In the genomic region with DNA sequence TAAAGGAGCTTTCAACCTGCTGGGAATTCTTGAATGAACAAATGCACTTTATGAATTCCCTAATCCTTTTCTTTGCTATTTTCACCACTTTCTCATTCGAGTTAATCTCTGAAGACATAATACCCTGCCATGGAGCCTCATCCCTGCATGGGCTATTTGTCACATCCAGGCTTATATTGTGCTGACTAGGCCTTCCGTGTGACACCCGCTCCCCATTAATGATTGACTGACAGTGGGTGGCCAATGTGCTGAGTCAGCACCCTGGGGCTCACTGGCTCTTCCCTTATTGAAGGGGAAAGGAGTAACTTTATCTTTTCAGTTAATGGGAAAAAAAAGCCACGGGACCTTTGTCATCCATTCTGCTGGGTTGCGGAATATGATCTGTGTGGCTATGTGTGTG, we compare ENCODE assay signal across 16 cellular contexts.
DNase-seq lines count a peak whose midpoint lies in the region; ATAC-seq and TF ChIP-seq lines count a peak whose summit lies in the region.
"Had no signal": no experiment of that assay in that cellular context is flagged by ENCODE, and none has a peak within 500 bp of the region (broad histone marks: within the 10 kb centered on the region; RNA-seq: fewer than 3 reads in every experiment).

No MANE protein-coding gene starts in this region.

- no peak overlapping the region for H3K4me3 Mint-ChIP-seq in GM23338
- H3K4me3 Mint-ChIP-seq: CD8-positive, alpha-beta T cell had no signal

- H3K36me3 ChIP-seq in GM23338 (ENCODE audit: insufficient read depth) (peaks cover 4% of the 10 kb centered on the region; the same call in 1 of the 2 replicates), kidney epithelial cell (ENCODE audit: control insufficient read depth, insufficient read depth, low read length) (no peaks in the 10 kb centered on the region)
- H3K36me3 ChIP-seq: BE2C had no signal

- peaks cover 24% of the 10 kb centered on the region for H3K4me1 Mint-ChIP-seq in GM23338

- no peak for TF ChIP-seq CTCF in GM23338 (conservative IDR thresholded peaks at IDR 0.05; ENCODE audit: low read depth in 2 of 2)
- no peak for TF ChIP-seq CTCF in kidney epithelial cell (IDR thresholded peaks at IDR 0.05; ENCODE audit: insufficient read depth, low read length, poor library complexity, severe bottlenecking)

- H3F3A ChIP-seq in GM23338 (replicated peaks; ENCODE audit: low read depth) = no peaks in the 10 kb centered on the region

- H3K27me3 ChIP-seq in GM23338 (ENCODE audit: insufficient read depth) = no peaks in the 10 kb centered on the region
- no peaks in the 10 kb centered on the region for H3K27me3 ChIP-seq in kidney epithelial cell (ENCODE audit: control insufficient read depth, insufficient read depth, low read length)
- H3K27me3 ChIP-seq: BE2C had no signal

- DNase-seq in GM23338 (ENCODE audit: low spot score) = no peak
- peak; percentile 5 for DNase-seq in RPMI8226
- DNase-seq in kidney epithelial cell (ENCODE audit: low read depth) = peak; percentile 43
- peak; percentile 34 for DNase-seq in retina
- DNase-seq in NCI-H524 treated with DMSO at 0.1 percent for 48 hours (lab: John Stamatoyannopoulos, UW) = no peak
- DNase-seq in G401 (ENCODE audit: low spot score) = no peak
- DNase-seq in stimulated activated CD4-positive, alpha-beta T cell treated with anti-CD3 and anti-CD28 coated beads, Interleukin-2, amount 100 ng/mL, for 48 hours = no peak
- DNase-seq: BE2C; CD8-positive, alpha-beta T cell; MV-4-11; NCI-H1436; NCI-H2081; NCI-H524; SK-N-SH had no signal

- peak overlapping the region; percentile 26 for H3K27ac Mint-ChIP-seq in GM23338
- H3K27ac Mint-ChIP-seq: CD8-positive, alpha-beta T cell had no signal

- ATAC-seq in GM23338 = no peak; the same call in 2 of the 3 replicates
- no peak for ATAC-seq in HG03442 (IDR thresholded peaks at IDR 0.05; ENCODE audit: unreplicated experiment)
- ATAC-seq: CD8-positive, alpha-beta T cell; Right ventricle myocardium inferior had no signal

- no peak overlapping the region for H3K4me3 ChIP-seq in GM23338
- H3K4me3 ChIP-seq in kidney epithelial cell (ENCODE audit: low read depth, low read length) = no peak overlapping the region

- no peaks in the 10 kb centered on the region; the same call in 1 of the 2 replicates for H3K4me1 ChIP-seq in GM23338 (ENCODE audit: insufficient read depth)
- H3K4me1 ChIP-seq: BE2C had no signal

- in situ Hi-C loops in G401 (cut with HindIII; ENCODE audit: low sequenced_read_pairs) = no loop called here

- no peak overlapping the region for H3K27ac ChIP-seq in GM23338 (ENCODE audit: low read depth)

- H3K79me2 ChIP-seq in GM23338 (replicated peaks; ENCODE audit: insufficient read depth) = no peaks in the 10 kb centered on the region

- peaks cover 11% of the 10 kb centered on the region; the same call in 1 of the 2 replicates for H3K9me2 ChIP-seq in GM23338 (ENCODE audit: insufficient read depth)
- H3K9me2 ChIP-seq: SK-N-SH had no signal

- H3K4me2 ChIP-seq in GM23338 = no peak overlapping the region
- H3K4me2 ChIP-seq: SK-N-SH had no signal

- H3K9me3 Mint-ChIP-seq in GM23338 = no peaks in the 10 kb centered on the region; the same call in 2 of the 3 replicates

- no peaks in the 10 kb centered on the region; the same call in 2 of the 3 replicates for H3K36me3 Mint-ChIP-seq in GM23338 (ENCODE audit: low read depth)
- H3K36me3 Mint-ChIP-seq: CD8-positive, alpha-beta T cell had no signal

- peaks cover 4% of the 10 kb centered on the region for H3K27me3 Mint-ChIP-seq in GM23338 (ENCODE audit: insufficient read depth, low read depth, poor library complexity)

- no peak overlapping the region for H2AFZ ChIP-seq in GM23338

- no peaks in the 10 kb centered on the region for H4K20me1 ChIP-seq in GM23338 (replicated peaks; ENCODE audit: insufficient read depth)

TF ChIP-seq in GM23338, 12 proteins besides CTCF, POLR2A, EP300 and RAD21 (continues in another document):
- TF ChIP-seq POLR2AphosphoS5 (IDR thresholded peaks at IDR 0.05; ENCODE audit: low read depth) = no peak
- no peak for TF ChIP-seq ZNF331 (CRISPR knock-in tag; IDR thresholded peaks at IDR 0.05; ENCODE audit: low read depth)
- TF ChIP-seq EZH2 (IDR thresholded peaks at IDR 0.05; ENCODE audit: low read depth, unreplicated experiment) = no peak
- TF ChIP-seq CREB1 (CRISPR knock-in tag; IDR thresholded peaks at IDR 0.05; ENCODE audit: low read depth) = no peak
- TF ChIP-seq JUNB (IDR thresholded peaks at IDR 0.05; ENCODE audit: unreplicated experiment) = no peak
- no peak for TF ChIP-seq STAT1 (IDR thresholded peaks at IDR 0.05; ENCODE audit: unreplicated experiment)
- no peak for TF ChIP-seq ZNF114 (CRISPR knock-in tag; IDR thresholded peaks at IDR 0.05)
- TF ChIP-seq EZH2phosphoT487 (IDR thresholded peaks at IDR 0.05; ENCODE audit: unreplicated experiment) = no peak
- TF ChIP-seq, protein P1, sequence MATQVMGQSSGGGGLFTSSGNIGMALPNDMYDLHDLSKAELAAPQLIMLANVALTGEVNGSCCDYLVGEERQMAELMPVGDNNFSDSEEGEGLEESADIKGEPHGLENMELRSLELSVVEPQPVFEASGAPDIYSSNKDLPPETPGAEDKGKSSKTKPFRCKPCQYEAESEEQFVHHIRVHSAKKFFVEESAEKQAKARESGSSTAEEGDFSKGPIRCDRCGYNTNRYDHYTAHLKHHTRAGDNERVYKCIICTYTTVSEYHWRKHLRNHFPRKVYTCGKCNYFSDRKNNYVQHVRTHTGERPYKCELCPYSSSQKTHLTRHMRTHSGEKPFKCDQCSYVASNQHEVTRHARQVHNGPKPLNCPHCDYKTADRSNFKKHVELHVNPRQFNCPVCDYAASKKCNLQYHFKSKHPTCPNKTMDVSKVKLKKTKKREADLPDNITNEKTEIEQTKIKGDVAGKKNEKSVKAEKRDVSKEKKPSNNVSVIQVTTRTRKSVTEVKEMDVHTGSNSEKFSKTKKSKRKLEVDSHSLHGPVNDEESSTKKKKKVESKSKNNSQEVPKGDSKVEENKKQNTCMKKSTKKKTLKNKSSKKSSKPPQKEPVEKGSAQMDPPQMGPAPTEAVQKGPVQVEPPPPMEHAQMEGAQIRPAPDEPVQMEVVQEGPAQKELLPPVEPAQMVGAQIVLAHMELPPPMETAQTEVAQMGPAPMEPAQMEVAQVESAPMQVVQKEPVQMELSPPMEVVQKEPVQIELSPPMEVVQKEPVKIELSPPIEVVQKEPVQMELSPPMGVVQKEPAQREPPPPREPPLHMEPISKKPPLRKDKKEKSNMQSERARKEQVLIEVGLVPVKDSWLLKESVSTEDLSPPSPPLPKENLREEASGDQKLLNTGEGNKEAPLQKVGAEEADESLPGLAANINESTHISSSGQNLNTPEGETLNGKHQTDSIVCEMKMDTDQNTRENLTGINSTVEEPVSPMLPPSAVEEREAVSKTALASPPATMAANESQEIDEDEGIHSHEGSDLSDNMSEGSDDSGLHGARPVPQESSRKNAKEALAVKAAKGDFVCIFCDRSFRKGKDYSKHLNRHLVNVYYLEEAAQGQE (IDR thresholded peaks at IDR 0.05; ENCODE audit: unreplicated experiment) = no peak
- no peak for TF ChIP-seq NANOG (IDR thresholded peaks at IDR 0.05; ENCODE audit: borderline replicate concordance)
- TF ChIP-seq, protein P2, sequence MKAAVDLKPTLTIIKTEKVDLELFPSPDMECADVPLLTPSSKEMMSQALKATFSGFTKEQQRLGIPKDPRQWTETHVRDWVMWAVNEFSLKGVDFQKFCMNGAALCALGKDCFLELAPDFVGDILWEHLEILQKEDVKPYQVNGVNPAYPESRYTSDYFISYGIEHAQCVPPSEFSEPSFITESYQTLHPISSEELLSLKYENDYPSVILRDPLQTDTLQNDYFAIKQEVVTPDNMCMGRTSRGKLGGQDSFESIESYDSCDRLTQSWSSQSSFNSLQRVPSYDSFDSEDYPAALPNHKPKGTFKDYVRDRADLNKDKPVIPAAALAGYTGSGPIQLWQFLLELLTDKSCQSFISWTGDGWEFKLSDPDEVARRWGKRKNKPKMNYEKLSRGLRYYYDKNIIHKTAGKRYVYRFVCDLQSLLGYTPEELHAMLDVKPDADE (IDR thresholded peaks at IDR 0.05) = no peak

Comparison
In these comparisons a context has a peak if more than half of its experiments do, and no peak if none do; other contexts are left out.
1. DNase-seq: peak in RPMI8226 (single experiment), kidney epithelial cell (single experiment) and retina (single experiment); none in GM23338 (single experiment), NCI-H524 treated with DMSO at 0.1 percent for 48 hours (single experiment), G401 (single experiment) and stimulated activated CD4-positive, alpha-beta T cell treated with anti-CD3 and anti-CD28 coated beads, Interleukin-2, amount 100 ng/mL, for 48 hours (0 of 2).